ENCODE assay signal across 8 cellular contexts in genomic region chr18:47283476-47283875, GRCh38. TPM values are rescaled to one million over a fixed set of nuclear protein-coding genes. Genes with fewer than 3 reads are reported as not detected.
DNase-seq lines count a peak whose midpoint lies in the region; ATAC-seq, FAIRE-seq and TF ChIP-seq lines count a peak whose summit lies in the region.

No MANE protein-coding gene starts in this region.

- no peaks in the 10 kb centered on the region for H3K36me3 ChIP-seq in Karpas-422 (ENCODE audit: insufficient read depth, low read length)
- no peaks in the 10 kb centered on the region for H3K36me3 ChIP-seq in WERI-Rb-1
- H3K36me3 ChIP-seq in mesenchymal stem cell (ENCODE audit: control insufficient read depth in 1 of 2, insufficient read depth in 2 of 2, low read depth in 1 of 2, low read length in 2 of 2): no peaks in the 10 kb centered on the region
- H3K36me3 ChIP-seq in kidney (ENCODE audit: control insufficient read depth in 1 of 2, insufficient read depth in 2 of 2, low read length in 2 of 2): no peaks in the 10 kb centered on the region

- FAIRE-seq in kidney (lab: Jason Lieb, UNC): no peak

- no peaks in the 10 kb centered on the region for H4K20me1 ChIP-seq in Karpas-422 (ENCODE audit: insufficient read depth, low read depth, low read length)

- H3K79me2 ChIP-seq in Karpas-422 (ENCODE audit: low read length): no peaks in the 10 kb centered on the region

- H3K4me1 ChIP-seq in Karpas-422 (ENCODE audit: low read length) (no peaks in the 10 kb centered on the region), mesenchymal stem cell (ENCODE audit: control insufficient read depth, insufficient read depth, low read depth, low read length) (no peaks in the 10 kb centered on the region), kidney (ENCODE audit: control insufficient read depth in 1 of 2, insufficient read depth in 1 of 2, low read depth in 1 of 2, low read length in 2 of 2) (no peaks in the 10 kb centered on the region)

- H3K79me1 ChIP-seq in mesenchymal stem cell (replicated peaks; ENCODE audit: low read length, poor library complexity, severe bottlenecking): no peaks in the 10 kb centered on the region

- H2BK12ac ChIP-seq in mesenchymal stem cell (ENCODE audit: low read length in 2 of 2): no peak overlapping the region

- intact Hi-C loops in kidney (cut with DNase I): no loop called here

- H2BK5ac ChIP-seq in mesenchymal stem cell (ENCODE audit: low read depth, low read length, poor library complexity, severe bottlenecking): no peak overlapping the region

- H4K8ac ChIP-seq in mesenchymal stem cell (ENCODE audit: low read length): no peak overlapping the region

- no peaks in the 10 kb centered on the region for H3K9me3 ChIP-seq in Karpas-422 (ENCODE audit: low read length)
- no peaks in the 10 kb centered on the region for H3K9me3 ChIP-seq in WERI-Rb-1 (ENCODE audit: severe bottlenecking)
- H3K9me3 ChIP-seq in mesenchymal stem cell (ENCODE audit: control insufficient read depth, low read length): no peaks in the 10 kb centered on the region
- H3K9me3 ChIP-seq in kidney (ENCODE audit: control insufficient read depth in 1 of 2, low read length in 2 of 2): no peaks in the 10 kb centered on the region

- H2AK5ac ChIP-seq in mesenchymal stem cell (ENCODE audit: low read length, severe bottlenecking): no peak overlapping the region

- no peak overlapping the region for H3K14ac ChIP-seq in mesenchymal stem cell (ENCODE audit: low read length in 2 of 2)

- no peak overlapping the region for H3K9ac ChIP-seq in Karpas-422 (ENCODE audit: low read length)
- H3K9ac ChIP-seq in mesenchymal stem cell (ENCODE audit: low read length): no peak overlapping the region
- H3K9ac ChIP-seq in kidney (ENCODE audit: low read length in 2 of 2): no peak overlapping the region

- H3K4ac ChIP-seq in mesenchymal stem cell (ENCODE audit: low read depth in 1 of 2, low read length in 2 of 2): no peak overlapping the region

- H2AFZ ChIP-seq in Karpas-422 (ENCODE audit: low read length) (no peak overlapping the region), mesenchymal stem cell (ENCODE audit: low read depth, low read length) (no peak overlapping the region)

- H3K27ac ChIP-seq in Karpas-422 (ENCODE audit: low read length): no peak overlapping the region
- no peak overlapping the region for H3K27ac ChIP-seq in WERI-Rb-1
- no peak overlapping the region for H3K27ac ChIP-seq in mesenchymal stem cell (ENCODE audit: low read length, poor library complexity, severe bottlenecking)
- no peak overlapping the region for H3K27ac ChIP-seq in kidney (ENCODE audit: low read depth in 2 of 2, low read length in 2 of 2)

- H3K4me2 ChIP-seq in Karpas-422 (ENCODE audit: low read depth, low read length, poor library complexity, severe bottlenecking) (no peak overlapping the region), mesenchymal stem cell (ENCODE audit: low read length, poor library complexity, severe bottlenecking) (no peak overlapping the region)

- H3K27me3 ChIP-seq in Karpas-422 (ENCODE audit: low read length) (no peaks in the 10 kb centered on the region), WERI-Rb-1 (ENCODE audit: insufficient read depth, low read depth, severe bottlenecking) (no peaks in the 10 kb centered on the region), mesenchymal stem cell (ENCODE audit: control insufficient read depth in 1 of 2, insufficient read depth in 1 of 2, low read length in 2 of 2) (peaks cover 0 to 13% of the 10 kb centered on the region in 2 experiments)

- no peak overlapping the region for H4K91ac ChIP-seq in mesenchymal stem cell (ENCODE audit: low read length)

- H3K23ac ChIP-seq in mesenchymal stem cell (ENCODE audit: low read length in 2 of 2): no peak overlapping the region

- ATAC-seq in HG02678 (IDR thresholded peaks at IDR 0.05; ENCODE audit: unreplicated experiment): no peak
- ATAC-seq in GM21529 (IDR thresholded peaks at IDR 0.05; ENCODE audit: unreplicated experiment): no peak

- H2BK15ac ChIP-seq in mesenchymal stem cell (ENCODE audit: low read depth, poor library complexity, severe bottlenecking): no peak overlapping the region

- H2BK120ac ChIP-seq in mesenchymal stem cell (ENCODE audit: low read depth, low read length): no peak overlapping the region

- WGBS in mesenchymal stem cell: 53% methylated on average over 4 of the region's 5 CpGs

- DNase-seq in ELR (ENCODE audit: low read depth) (peak; percentile 63), Karpas-422 (peak; percentile 75), WERI-Rb-1 (peak; percentile 52), mesenchymal stem cell (peak; percentile 18), kidney (no peak), kidney glomerular epithelial cell (lab: John Stamatoyannopoulos, UW) (no peak)

- no peaks in the 10 kb centered on the region for H3K9me2 ChIP-seq in Karpas-422 (replicated peaks; ENCODE audit: insufficient read depth, low read length)

- TF ChIP-seq CTCF in WERI-Rb-1 (IDR thresholded peaks at IDR 0.05; ENCODE audit: low read depth, low read length) (peak; percentile 53), kidney (IDR thresholded peaks at IDR 0.05; ENCODE audit: borderline replicate concordance, extremely low read depth, insufficient read depth) (no peak)

- H3K4me3 ChIP-seq in Karpas-422 (ENCODE audit: low read length) (no peak overlapping the region), WERI-Rb-1 (ENCODE audit: low read depth, low read length) (no peak overlapping the region), mesenchymal stem cell (ENCODE audit: insufficient read depth in 1 of 2, low read depth in 1 of 2, low read length in 2 of 2) (no peak overlapping the region), kidney (ENCODE audit: low read length in 2 of 2) (no peak overlapping the region)

- H3K18ac ChIP-seq in mesenchymal stem cell (ENCODE audit: low read depth in 1 of 2, low read length in 2 of 2): no peak overlapping the region

RNA-seq across cellular contexts. Expression of gene SKOR2, which starts 32.0 kb away (rescaled TPM):
- not detected in 2 replicates for total RNA-seq in Karpas-422 (2014; rRNA removed; shearing (Covaris generic); ENCODE audit: low replicate concordance)
- polyA plus RNA-seq in mesenchymal stem cell (2013, experiment 1 of 2): not detected
- polyA plus RNA-seq in mesenchymal stem cell (2013, experiment 2 of 2): not detected
- total RNA-seq in kidney: not detected
- not detected for polyA plus RNA-seq in kidney (ENCODE audit: insufficient read depth, low read depth, low replicate concordance)

Comparison
In these comparisons a context has a peak if more than half of its experiments do, and no peak if none do; other contexts are left out.
1. DNase-seq: peak in ELR (single experiment), Karpas-422 (single experiment), WERI-Rb-1 (single experiment) and mesenchymal stem cell (single experiment); none in kidney (single experiment) and kidney glomerular epithelial cell (single experiment).